Comparison of ENCODE assay signal across 29 cellular contexts in the genomic region with DNA sequence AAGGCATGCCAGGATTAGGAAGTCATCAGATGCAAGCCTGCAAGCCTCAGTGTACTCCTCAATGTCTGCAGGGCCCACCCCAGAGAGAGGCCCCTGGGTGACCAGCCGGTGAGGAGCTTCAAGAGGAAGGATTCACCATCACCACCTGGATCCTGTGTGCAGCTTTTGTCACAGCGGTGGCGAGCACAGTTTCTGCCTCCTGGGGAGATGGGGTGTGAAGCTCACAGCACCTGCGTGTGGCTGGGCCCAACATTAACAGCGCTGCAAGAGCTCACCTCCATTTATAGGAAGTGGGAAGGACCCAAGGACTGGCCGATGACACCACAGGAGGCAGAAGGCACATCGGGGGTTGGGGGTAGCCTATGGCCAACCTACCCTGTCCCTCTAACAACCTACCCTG.
"Had no signal": no experiment of that assay in that cellular context is flagged by ENCODE, and none has a peak within 500 bp of the region (broad histone marks: within the 10 kb centered on the region; RNA-seq: fewer than 3 reads in every experiment).

No MANE protein-coding gene starts in this region.

- DNase-seq: activated B cell treated with CpG ODN at 0.5 μM for 24 hours; activated CD4-positive, alpha-beta memory T cell treated with anti-CD3 and anti-CD28 coated beads for 36 hours; activated CD4-positive, alpha-beta T cell treated with anti-CD3 and anti-CD28 coated beads for 48 hours; activated CD8-positive, alpha-beta memory T cell treated with anti-CD3 and anti-CD28 coated beads, Interleukin-2, amount 10 ng/mL, durations not matched to agents 7 days and 5 days; activated CD8-positive, alpha-beta memory T cell treated with anti-CD3 and anti-CD28 coated beads, Interleukin-2, amount 50 U/mL, for 4 hours; activated CD8-positive, alpha-beta T cell treated with anti-CD3 and anti-CD28 coated beads, Interleukin-2, amount 10 ng/mL, durations not matched to agents 7 days and 5 days; activated effector memory CD4-positive, alpha-beta T cell treated with anti-CD3 and anti-CD28 coated beads, Interleukin-2, amount 50 U/mL, for 16 hours; activated naive CD4-positive, alpha-beta T cell treated with anti-CD3 and anti-CD28 coated beads for 36 hours; activated naive CD8-positive, alpha-beta T cell treated with anti-CD3 and anti-CD28 coated beads for 36 hours; activated naive CD8-positive, alpha-beta T cell treated with anti-CD3 and anti-CD28 coated beads, Interleukin-2, amount 50 U/mL, for 24 hours; activated T-cell treated with anti-CD3 and anti-CD28 coated beads, Interleukin-2, amount 50 U/mL, for 1 hour; activated T-cell treated with anti-CD3 and anti-CD28 coated beads, Interleukin-2, amount 50 U/mL, for 48 hours; adrenal gland; amygdala; aorta; body of pancreas; caudate nucleus; cortex of kidney; dermis blood vessel endothelial cell; effector CD8-positive, alpha-beta T cell; esophagus squamous epithelium; foreskin melanocyte; heart right ventricle; T-helper 17 cell; T1000; WERI-Rb-1 had no signal

- H3K4me1 ChIP-seq: adrenal gland, body of pancreas had no signal

- H3K4me3 ChIP-seq: adrenal gland, body of pancreas, esophagus squamous epithelium, gastroesophageal sphincter, heart right ventricle had no signal

- H3K9me3 ChIP-seq: adrenal gland, body of pancreas, esophagus squamous epithelium, gastroesophageal sphincter, heart right ventricle had no signal

- ATAC-seq: activated CD4-positive, CD25-positive, alpha-beta regulatory T cell treated with anti-CD3 and anti-CD28 coated beads, Interleukin-2, amount 50 U/mL, for 24 hours; activated CD8-positive, alpha-beta memory T cell treated with anti-CD3 and anti-CD28 coated beads, Interleukin-2, amount 10 ng/mL, durations not matched to agents 7 days and 5 days; activated CD8-positive, alpha-beta T cell treated with anti-CD3 and anti-CD28 coated beads, Interleukin-2, amount 10 ng/mL, durations not matched to agents 7 days and 5 days; activated naive CD8-positive, alpha-beta T cell treated with anti-CD3 and anti-CD28 coated beads, Interleukin-2, amount 50 U/mL, for 24 hours; body of pancreas; gastroesophageal sphincter; heart right ventricle; T-helper 17 cell had no signal

- H3K27ac ChIP-seq: adrenal gland, body of pancreas, epithelial cell of prostate, esophagus squamous epithelium, gastroesophageal sphincter, heart right ventricle had no signal

- H3K36me3 ChIP-seq: adrenal gland, esophagus squamous epithelium, gastroesophageal sphincter, heart right ventricle, WERI-Rb-1 had no signal

- H3K27me3 ChIP-seq: adrenal gland, body of pancreas had no signal
